ENCODE assay signal across 2 cellular contexts in genomic region chr18:50359806-50360205, GRCh38.
TF ChIP-seq lines count a peak whose summit lies in the region.

No MANE protein-coding gene starts in this region.

TF ChIP-seq in GM23338, 12 proteins besides CTCF, POLR2A, EP300 and RAD21:
- TF ChIP-seq, protein P1, sequence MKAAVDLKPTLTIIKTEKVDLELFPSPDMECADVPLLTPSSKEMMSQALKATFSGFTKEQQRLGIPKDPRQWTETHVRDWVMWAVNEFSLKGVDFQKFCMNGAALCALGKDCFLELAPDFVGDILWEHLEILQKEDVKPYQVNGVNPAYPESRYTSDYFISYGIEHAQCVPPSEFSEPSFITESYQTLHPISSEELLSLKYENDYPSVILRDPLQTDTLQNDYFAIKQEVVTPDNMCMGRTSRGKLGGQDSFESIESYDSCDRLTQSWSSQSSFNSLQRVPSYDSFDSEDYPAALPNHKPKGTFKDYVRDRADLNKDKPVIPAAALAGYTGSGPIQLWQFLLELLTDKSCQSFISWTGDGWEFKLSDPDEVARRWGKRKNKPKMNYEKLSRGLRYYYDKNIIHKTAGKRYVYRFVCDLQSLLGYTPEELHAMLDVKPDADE (IDR thresholded peaks at IDR 0.05) = no peak
- TF ChIP-seq ZNF331 (CRISPR knock-in tag; IDR thresholded peaks at IDR 0.05; ENCODE audit: low read depth) (no peak), ZNF462 (CRISPR knock-in tag; IDR thresholded peaks at IDR 0.05) (no peak), STAT1 (IDR thresholded peaks at IDR 0.05; ENCODE audit: unreplicated experiment) (no peak), NANOG (IDR thresholded peaks at IDR 0.05; ENCODE audit: borderline replicate concordance) (no peak), CREB1 (CRISPR knock-in tag; IDR thresholded peaks at IDR 0.05; ENCODE audit: low read depth) (no peak), EZH2phosphoT487 (IDR thresholded peaks at IDR 0.05; ENCODE audit: unreplicated experiment) (no peak), POLR2AphosphoS5 (IDR thresholded peaks at IDR 0.05; ENCODE audit: low read depth) (no peak), ZNF114 (CRISPR knock-in tag; IDR thresholded peaks at IDR 0.05) (no peak), JUNB (IDR thresholded peaks at IDR 0.05; ENCODE audit: unreplicated experiment) (no peak), EZH2 (IDR thresholded peaks at IDR 0.05; ENCODE audit: low read depth, unreplicated experiment) (no peak)
- TF ChIP-seq, protein P2, sequence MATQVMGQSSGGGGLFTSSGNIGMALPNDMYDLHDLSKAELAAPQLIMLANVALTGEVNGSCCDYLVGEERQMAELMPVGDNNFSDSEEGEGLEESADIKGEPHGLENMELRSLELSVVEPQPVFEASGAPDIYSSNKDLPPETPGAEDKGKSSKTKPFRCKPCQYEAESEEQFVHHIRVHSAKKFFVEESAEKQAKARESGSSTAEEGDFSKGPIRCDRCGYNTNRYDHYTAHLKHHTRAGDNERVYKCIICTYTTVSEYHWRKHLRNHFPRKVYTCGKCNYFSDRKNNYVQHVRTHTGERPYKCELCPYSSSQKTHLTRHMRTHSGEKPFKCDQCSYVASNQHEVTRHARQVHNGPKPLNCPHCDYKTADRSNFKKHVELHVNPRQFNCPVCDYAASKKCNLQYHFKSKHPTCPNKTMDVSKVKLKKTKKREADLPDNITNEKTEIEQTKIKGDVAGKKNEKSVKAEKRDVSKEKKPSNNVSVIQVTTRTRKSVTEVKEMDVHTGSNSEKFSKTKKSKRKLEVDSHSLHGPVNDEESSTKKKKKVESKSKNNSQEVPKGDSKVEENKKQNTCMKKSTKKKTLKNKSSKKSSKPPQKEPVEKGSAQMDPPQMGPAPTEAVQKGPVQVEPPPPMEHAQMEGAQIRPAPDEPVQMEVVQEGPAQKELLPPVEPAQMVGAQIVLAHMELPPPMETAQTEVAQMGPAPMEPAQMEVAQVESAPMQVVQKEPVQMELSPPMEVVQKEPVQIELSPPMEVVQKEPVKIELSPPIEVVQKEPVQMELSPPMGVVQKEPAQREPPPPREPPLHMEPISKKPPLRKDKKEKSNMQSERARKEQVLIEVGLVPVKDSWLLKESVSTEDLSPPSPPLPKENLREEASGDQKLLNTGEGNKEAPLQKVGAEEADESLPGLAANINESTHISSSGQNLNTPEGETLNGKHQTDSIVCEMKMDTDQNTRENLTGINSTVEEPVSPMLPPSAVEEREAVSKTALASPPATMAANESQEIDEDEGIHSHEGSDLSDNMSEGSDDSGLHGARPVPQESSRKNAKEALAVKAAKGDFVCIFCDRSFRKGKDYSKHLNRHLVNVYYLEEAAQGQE (IDR thresholded peaks at IDR 0.05; ENCODE audit: unreplicated experiment) = no peak

TF ChIP-seq in H1, 55 proteins besides CTCF, POLR2A, EP300 and RAD21:
- no peak for TF ChIP-seq SRF (IDR thresholded peaks at IDR 0.05; ENCODE audit: low read depth, low read length)
- no peak for TF ChIP-seq PHF8 (conservative IDR thresholded peaks at IDR 0.05; ENCODE audit: low read depth, low read length)
- no peak for TF ChIP-seq USF2 (IDR thresholded peaks at IDR 0.05; ENCODE audit: low read length)
- TF ChIP-seq ATF3 (IDR thresholded peaks at IDR 0.05; ENCODE audit: insufficient read depth, low read depth, low read length) = no peak
- TF ChIP-seq RXRA (IDR thresholded peaks at IDR 0.05; ENCODE audit: insufficient read depth, low read depth, low read length) = no peak
- no peak for TF ChIP-seq BACH1 (IDR thresholded peaks at IDR 0.05; ENCODE audit: low read length)
- TF ChIP-seq CEBPB (IDR thresholded peaks at IDR 0.05; ENCODE audit: low read depth, low read length) = no peak
- TF ChIP-seq GABPA (IDR thresholded peaks at IDR 0.05; ENCODE audit: borderline replicate concordance, insufficient read depth, low read length) = no peak
- TF ChIP-seq NANOG (IDR thresholded peaks at IDR 0.05; ENCODE audit: insufficient read depth, low read depth, low read length, poor library complexity, severe bottlenecking) = no peak
- TF ChIP-seq KDM4A (IDR thresholded peaks at IDR 0.05; ENCODE audit: low read depth, low read length, severe bottlenecking) = no peak
- TF ChIP-seq KDM1A (IDR thresholded peaks at IDR 0.05; ENCODE audit: borderline replicate concordance, low read length) = no peak
- no peak for TF ChIP-seq RFX5 (IDR thresholded peaks at IDR 0.05; ENCODE audit: borderline replicate concordance, low read depth, low read length)
- no peak for TF ChIP-seq CREB1 (IDR thresholded peaks at IDR 0.05)
- no peak for TF ChIP-seq TAF7 (optimal IDR thresholded peaks at IDR 0.05; ENCODE audit: borderline replicate concordance, low read depth, low read length)
- no peak for TF ChIP-seq E2F6 (IDR thresholded peaks at IDR 0.05)
TF ChIP-seq in H1: peak in this region for 0.
